In the genomic region with DNA sequence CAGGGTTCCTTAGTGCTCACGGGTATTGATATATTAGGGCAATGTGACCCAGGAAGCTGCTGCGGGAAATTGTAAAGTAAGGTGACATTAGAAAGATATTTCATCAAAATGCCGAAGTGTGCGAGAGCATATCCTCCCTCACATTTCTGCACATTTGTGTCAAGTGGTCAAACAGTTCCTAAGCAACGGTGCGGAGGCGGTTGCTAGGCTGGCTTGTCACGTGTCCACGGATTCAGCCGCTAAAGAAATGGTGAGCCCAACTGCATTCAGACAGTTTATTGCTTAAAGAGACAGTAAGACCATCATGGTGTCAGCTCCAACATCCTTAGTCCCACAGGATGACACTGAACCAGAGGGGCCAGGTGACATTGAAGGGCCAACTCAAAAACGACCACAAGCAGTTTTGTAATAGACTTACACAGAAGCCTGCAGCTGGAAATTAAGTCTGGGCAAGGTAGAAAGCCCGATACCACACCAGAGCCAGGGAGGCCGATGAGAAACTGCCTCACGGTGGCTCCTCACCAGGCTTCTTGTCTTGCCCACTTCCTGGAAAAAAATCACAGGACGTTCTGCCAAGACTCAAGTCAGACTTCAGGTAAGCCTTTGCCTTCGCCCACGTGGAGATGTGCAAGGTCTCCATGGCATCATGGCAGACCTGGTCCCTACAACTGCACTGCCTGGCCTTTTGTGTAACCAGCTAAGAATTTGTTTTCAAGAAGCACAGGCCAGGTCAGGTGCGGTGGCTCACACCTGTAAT, we compare ENCODE assay signal across 9 cellular contexts. TPM values are rescaled to one million over a fixed set of nuclear protein-coding genes. Genes with fewer than 3 reads are reported as not detected.
DNase-seq lines count a peak whose midpoint lies in the region; ATAC-seq and TF ChIP-seq lines count a peak whose summit lies in the region.
"Had no signal": no experiment of that assay in that cellular context is flagged by ENCODE, and none has a peak within 500 bp of the region (broad histone marks: within the 10 kb centered on the region; RNA-seq: fewer than 3 reads in every experiment).

No MANE protein-coding gene starts in this region.

- peak overlapping the region in 29 of 59 donors; percentile 2 to 49 (median 25) for H3K4me3 ChIP-seq in dorsolateral prefrontal cortex
- no peak overlapping the region for H3K4me3 ChIP-seq in transverse colon

- no peaks in the 10 kb centered on the region for H3K9me3 ChIP-seq in transverse colon

- H3K27ac ChIP-seq in dorsolateral prefrontal cortex (peak overlapping the region in 22 of 59 donors; percentile 13 to 66 (median 40)), transverse colon (no peak overlapping the region)

- TF ChIP-seq EP300 in transverse colon (IDR thresholded peaks at IDR 0.05; ENCODE audit: low read depth) = no peak

- 62% methylated on average over 18 of the region's 18 CpGs; no CpG with 5 or more reads in 1 of the 2 donors for WGBS in transverse colon (ENCODE audit: low coverage in 1 of 2), 2 donors

- TF ChIP-seq POLR2A in erythroblast (IDR thresholded peaks at IDR 0.05; ENCODE audit: low read length) (no peak), transverse colon (IDR thresholded peaks at IDR 0.05) (no peak)

- no peaks in the 10 kb centered on the region for H3K4me1 ChIP-seq in transverse colon

- no peaks in the 10 kb centered on the region for H3K36me3 ChIP-seq in transverse colon

- TF ChIP-seq CTCF in dorsolateral prefrontal cortex (IDR thresholded peaks at IDR 0.05 in 54 of 56, conservative IDR thresholded peaks at IDR 0.05 in 2 of 56; ENCODE audit: low read depth in 1 of 56, partially characterized antibody in 56 of 56) (no peak), transverse colon (IDR thresholded peaks at IDR 0.05) (no peak)

- intact Hi-C loops in dorsolateral prefrontal cortex (cut with DNase I) (no loop called here), sciatic nerve (cut with DNase I) (no loop called here), transverse colon (cut with DNase I; ENCODE audit: low total_unique reads) (no loop called here)

- peaks cover 0 to 89% (median 15%) of the 10 kb centered on the region in 45 donors for H3K27me3 ChIP-seq in dorsolateral prefrontal cortex
- H3K27me3 ChIP-seq in transverse colon = no peaks in the 10 kb centered on the region

- ATAC-seq in sciatic nerve (no peak), GM21529 (IDR thresholded peaks at IDR 0.05; ENCODE audit: unreplicated experiment) (no peak)
- ATAC-seq: Panc1 had no signal

- in situ Hi-C loops in transverse colon (cut with MboI; ENCODE audit: low pct_ligation_motif_present in 1 of 4, low pct_unique_long_range_greater_than_20kb in 1 of 4, low sequenced_read_pairs in 3 of 4) = no loop called here

- DNase-seq in NCI-H345 (lab: John Stamatoyannopoulos, UW) (peak; percentile 26), NCI-H345 treated with DMSO at 0.1 percent for 48 hours (lab: John Stamatoyannopoulos, UW; ENCODE audit: unreplicated experiment) (no peak), NCI-H2227 (lab: John Stamatoyannopoulos, UW; ENCODE audit: unreplicated experiment) (peak; percentile 93), dorsolateral prefrontal cortex (peak in 9 of 10 donors; percentile 50 to 76 (median 62)), sciatic nerve (ENCODE audit: low spot score) (peak; percentile 62), erythroblast (lab: John Stamatoyannopoulos, UW) (no peak), transverse colon (no peak)

RNA-seq across cellular contexts. Expression of gene USP11, which starts 50.4 kb away (rescaled TPM):
- 100 to 1,000 TPM; 162 to 456 (median 351) TPM for total RNA-seq in dorsolateral prefrontal cortex
- 81.0 TPM for total RNA-seq in sciatic nerve
- total RNA-seq in transverse colon = 10 to 100 TPM in 3 of 4 donors, 1 to 10 TPM in 1; 5.0 to 45.3 (median 22.3) TPM

Comparison
In these comparisons a context has a peak if more than half of its experiments do, and no peak if none do; other contexts are left out.
1. DNase-seq: peak in NCI-H345 (single experiment), NCI-H2227 (single experiment), dorsolateral prefrontal cortex (9 of 10) and sciatic nerve (single experiment); none in NCI-H345 treated with DMSO at 0.1 percent for 48 hours (single experiment), erythroblast (0 of 2) and transverse colon (single experiment).